Comparison of ENCODE assay signal across 6 cellular contexts in genomic region chr22:37609240-37610152, GRCh38. TPM values are rescaled to one million over a fixed set of nuclear protein-coding genes. Genes with fewer than 3 reads are reported as not detected.
DNase-seq lines count a peak whose midpoint lies in the region; ATAC-seq lines count a peak whose summit lies in the region.

No MANE protein-coding gene starts in this region.

- H3K9me3 ChIP-seq in mononuclear cell (ENCODE audit: low read depth, low read length): no peaks in the 10 kb centered on the region

- ATAC-seq in activated naive CD8-positive, alpha-beta T cell treated with anti-CD3 and anti-CD28 coated beads, Interleukin-2, amount 50 U/mL, for 24 hours: no peak
- no peak for ATAC-seq in HG02870 (IDR thresholded peaks at IDR 0.05; ENCODE audit: unreplicated experiment)

- DNase-seq in T-helper 1 cell: no peak
- no peak for DNase-seq in activated naive CD8-positive, alpha-beta T cell treated with anti-CD3 and anti-CD28 coated beads, Interleukin-2, amount 50 U/mL, for 24 hours
- no peak for DNase-seq in NCI-H345 (lab: John Stamatoyannopoulos, UW)

- H3K27me3 ChIP-seq in mononuclear cell (ENCODE audit: insufficient read depth, low read length): no peaks in the 10 kb centered on the region

- no peaks in the 10 kb centered on the region for H3K36me3 Mint-ChIP-seq in T-helper 1 cell treated with Interleukin-12 subunit alpha and Interleukin-12 subunit beta and Interleukin-4 antibody, amounts not matched to agents 30 μg/mL and 1 μg/mL, for 36 hours (ENCODE audit: low read depth)
- peaks cover 7% of the 10 kb centered on the region for H3K36me3 Mint-ChIP-seq in activated naive CD8-positive, alpha-beta T cell treated with anti-CD3 and anti-CD28 coated beads, Interleukin-2, amount 50 U/mL, for 24 hours (ENCODE audit: low read depth)

- H3K4me1 Mint-ChIP-seq in T-helper 1 cell treated with Interleukin-12 subunit alpha and Interleukin-12 subunit beta and Interleukin-4 antibody, amounts not matched to agents 30 μg/mL and 1 μg/mL, for 36 hours (ENCODE audit: low read depth): peaks cover 42% of the 10 kb centered on the region
- peaks cover 51% of the 10 kb centered on the region for H3K4me1 Mint-ChIP-seq in activated naive CD8-positive, alpha-beta T cell treated with anti-CD3 and anti-CD28 coated beads, Interleukin-2, amount 50 U/mL, for 24 hours

- peak overlapping the region; percentile 91 for H3K4me3 Mint-ChIP-seq in T-helper 1 cell treated with Interleukin-12 subunit alpha and Interleukin-12 subunit beta and Interleukin-4 antibody, amounts not matched to agents 30 μg/mL and 1 μg/mL, for 36 hours
- peak overlapping the region; percentile 99 for H3K4me3 Mint-ChIP-seq in activated naive CD8-positive, alpha-beta T cell treated with anti-CD3 and anti-CD28 coated beads, Interleukin-2, amount 50 U/mL, for 24 hours

- H3K4me3 ChIP-seq in mononuclear cell (ENCODE audit: low read length): peak overlapping the region; percentile 83

- no peaks in the 10 kb centered on the region for H3K27me3 Mint-ChIP-seq in T-helper 1 cell treated with Interleukin-12 subunit alpha and Interleukin-12 subunit beta and Interleukin-4 antibody, amounts not matched to agents 30 μg/mL and 1 μg/mL, for 36 hours (ENCODE audit: low read depth)
- no peaks in the 10 kb centered on the region for H3K27me3 Mint-ChIP-seq in activated naive CD8-positive, alpha-beta T cell treated with anti-CD3 and anti-CD28 coated beads, Interleukin-2, amount 50 U/mL, for 24 hours

- H3K9me3 Mint-ChIP-seq in T-helper 1 cell treated with Interleukin-12 subunit alpha and Interleukin-12 subunit beta and Interleukin-4 antibody, amounts not matched to agents 30 μg/mL and 1 μg/mL, for 36 hours: no peaks in the 10 kb centered on the region
- no peaks in the 10 kb centered on the region for H3K9me3 Mint-ChIP-seq in activated naive CD8-positive, alpha-beta T cell treated with anti-CD3 and anti-CD28 coated beads, Interleukin-2, amount 50 U/mL, for 24 hours

- H3K4me1 ChIP-seq in mononuclear cell (ENCODE audit: insufficient read depth, low read length): peaks cover 54% of the 10 kb centered on the region

- peak overlapping the region; percentile 90 for H3K27ac Mint-ChIP-seq in T-helper 1 cell treated with Interleukin-12 subunit alpha and Interleukin-12 subunit beta and Interleukin-4 antibody, amounts not matched to agents 30 μg/mL and 1 μg/mL, for 36 hours
- peak overlapping the region; percentile 92 for H3K27ac Mint-ChIP-seq in activated naive CD8-positive, alpha-beta T cell treated with anti-CD3 and anti-CD28 coated beads, Interleukin-2, amount 50 U/mL, for 24 hours

RNA-seq across cellular contexts. Expression of gene GGA1, which starts 0.9 kb away (rescaled TPM):
- 60.8 TPM for total RNA-seq in mononuclear cell

RNA-seq across cellular contexts. Expression of gene LGALS2, which starts 29.6 kb away (rescaled TPM):
- 75.2 TPM for total RNA-seq in mononuclear cell

RNA-seq across cellular contexts. Expression of gene SH3BP1, which starts 30.0 kb away (rescaled TPM):
- total RNA-seq in mononuclear cell: 64.0 TPM

RNA-seq across cellular contexts. Expression of gene PDXP, which starts 49.0 kb away (rescaled TPM):
- total RNA-seq in mononuclear cell: 2.7 TPM

RNA-seq across cellular contexts. Expression of gene CDC42EP1, which starts 49.2 kb away (rescaled TPM):
- 0.42 TPM for total RNA-seq in mononuclear cell
